ENCODE assay signal across 9 cellular contexts in genomic region chr20:63214514-63214913, GRCh38. TPM values are rescaled to one million over a fixed set of nuclear protein-coding genes. Genes with fewer than 3 reads are reported as not detected.
DNase-seq lines count a peak whose midpoint lies in the region; ATAC-seq and TF ChIP-seq lines count a peak whose summit lies in the region.
"Had no signal": no experiment of that assay in that cellular context is flagged by ENCODE, and none has a peak within 500 bp of the region (broad histone marks: within the 10 kb centered on the region; RNA-seq: fewer than 3 reads in every experiment).

No MANE protein-coding gene starts in this region.

- H3K36me3 Mint-ChIP-seq in activated CD4-positive, alpha-beta T cell treated with anti-CD3 and anti-CD28 coated beads, Interleukin-2, amount 10 ng/mL, durations not matched to agents 7 days and 5 days (ENCODE audit: low read depth), result peaks cover 32% of the 10 kb centered on the region

- no peaks in the 10 kb centered on the region for H3K9me3 Mint-ChIP-seq in activated CD4-positive, alpha-beta T cell treated with anti-CD3 and anti-CD28 coated beads, Interleukin-2, amount 10 ng/mL, durations not matched to agents 7 days and 5 days
- H3K9me3 Mint-ChIP-seq in stimulated activated naive CD8-positive, alpha-beta T cell treated with anti-CD3 and anti-CD28 coated beads, Interleukin-15, amount 100 ng/mL, for 72 hours, result no peaks in the 10 kb centered on the region

- peak overlapping the region; percentile 95 for H3K4me3 Mint-ChIP-seq in activated CD4-positive, alpha-beta T cell treated with anti-CD3 and anti-CD28 coated beads, Interleukin-2, amount 10 ng/mL, durations not matched to agents 7 days and 5 days
- peak overlapping the region; percentile 89 to 97 for H3K4me3 Mint-ChIP-seq in stimulated activated naive CD8-positive, alpha-beta T cell treated with anti-CD3 and anti-CD28 coated beads, Interleukin-15, amount 100 ng/mL, for 72 hours

- TF ChIP-seq POLR2A in GM18505 (IDR thresholded peaks at IDR 0.05; ENCODE audit: borderline replicate concordance, extremely low read depth, insufficient read depth, insufficient read length), result no peak

- peak overlapping the region; percentile 94; the same call in 1 of the 2 replicates for H3K27ac ChIP-seq in WERI-Rb-1

- DNase-seq in activated CD4-positive, alpha-beta T cell treated with anti-CD3 and anti-CD28 coated beads, Interleukin-2, amount 10 ng/mL, durations not matched to agents 7 days and 5 days, result no peak
- DNase-seq in activated CD4-positive, alpha-beta T cell treated with anti-CD3 and anti-CD28 coated beads for 1 hour, result no peak
- DNase-seq in WERI-Rb-1 (no peak), foreskin fibroblast (no peak)
- DNase-seq in stimulated activated naive CD8-positive, alpha-beta T cell treated with anti-CD3 and anti-CD28 coated beads, Interleukin-15, amount 100 ng/mL, for 72 hours, result no peak

- peaks cover 54% of the 10 kb centered on the region for H3K4me1 Mint-ChIP-seq in activated CD4-positive, alpha-beta T cell treated with anti-CD3 and anti-CD28 coated beads, Interleukin-2, amount 10 ng/mL, durations not matched to agents 7 days and 5 days
- H3K4me1 Mint-ChIP-seq in stimulated activated naive CD8-positive, alpha-beta T cell treated with anti-CD3 and anti-CD28 coated beads, Interleukin-15, amount 100 ng/mL, for 72 hours, result peaks cover 71% of the 10 kb centered on the region

- H3K27me3 ChIP-seq in WERI-Rb-1 (ENCODE audit: insufficient read depth, low read depth, severe bottlenecking), result no peaks in the 10 kb centered on the region

- no peaks in the 10 kb centered on the region for H3K27me3 Mint-ChIP-seq in activated CD4-positive, alpha-beta T cell treated with anti-CD3 and anti-CD28 coated beads, Interleukin-2, amount 10 ng/mL, durations not matched to agents 7 days and 5 days
- H3K27me3 Mint-ChIP-seq in stimulated activated naive CD8-positive, alpha-beta T cell treated with anti-CD3 and anti-CD28 coated beads, Interleukin-15, amount 100 ng/mL, for 72 hours, result no peaks in the 10 kb centered on the region

- CTCF ChIA-PET in activated CD4-positive, alpha-beta T cell treated with anti-CD3 and anti-CD28 coated beads, Interleukin-2, amount 10 ng/mL, durations not matched to agents 7 days and 5 days (lab: Charles Lee), result interaction anchor here (0.8 to 6.1 kb wide), 4 partner anchors 9 to 236 kb away, joined by 3 to 22 read pairs (median 4); no protein-coding TSS in a partner anchor

- no peaks in the 10 kb centered on the region for H3K9me3 ChIP-seq in WERI-Rb-1 (ENCODE audit: severe bottlenecking)

- peaks cover 56% of the 10 kb centered on the region for H3K36me3 ChIP-seq in WERI-Rb-1

- peak overlapping the region; percentile 47 for H3K27ac Mint-ChIP-seq in activated CD4-positive, alpha-beta T cell treated with anti-CD3 and anti-CD28 coated beads, Interleukin-2, amount 10 ng/mL, durations not matched to agents 7 days and 5 days
- peak overlapping the region in 1 of 2 donors; percentile 77 for H3K27ac Mint-ChIP-seq in stimulated activated naive CD8-positive, alpha-beta T cell treated with anti-CD3 and anti-CD28 coated beads, Interleukin-15, amount 100 ng/mL, for 72 hours

- POLR2A ChIA-PET in activated CD4-positive, alpha-beta T cell treated with anti-CD3 and anti-CD28 coated beads, Interleukin-2, amount 10 ng/mL, durations not matched to agents 7 days and 5 days (lab: Charles Lee), result no interaction called here

- no peak for ATAC-seq in stimulated activated naive CD8-positive, alpha-beta T cell treated with anti-CD3 and anti-CD28 coated beads, Interleukin-15, amount 100 ng/mL, for 72 hours
- ATAC-seq in HG03196 (IDR thresholded peaks at IDR 0.05; ENCODE audit: unreplicated experiment) (no peak), GM18505 (IDR thresholded peaks at IDR 0.05; ENCODE audit: unreplicated experiment) (no peak), HG03354 (IDR thresholded peaks at IDR 0.05; ENCODE audit: poor library complexity, severe bottlenecking, unreplicated experiment) (no peak)

- TF ChIP-seq CTCF in WERI-Rb-1 (IDR thresholded peaks at IDR 0.05; ENCODE audit: low read depth, low read length) (no peak), foreskin fibroblast (IDR thresholded peaks at IDR 0.05; ENCODE audit: low read depth, low read length) (no peak)

- H3K4me3 ChIP-seq in WERI-Rb-1 (ENCODE audit: low read depth, low read length), result no peak overlapping the region
- H3K4me3 ChIP-seq in foreskin fibroblast (ENCODE audit: low read depth in 1 of 2, low read length in 2 of 2), result peak overlapping the region; percentile 64 to 82

RNA-seq across cellular contexts. Expression of gene YTHDF1, which starts 1.4 kb away (rescaled TPM):
- total RNA-seq in activated CD4-positive, alpha-beta T cell treated with anti-CD3 and anti-CD28 coated beads, Interleukin-2, amount 10 ng/mL, durations not matched to agents 7 days and 5 days, result 10 to 100 TPM; 39.3 to 41.3 TPM

RNA-seq across cellular contexts. Expression of gene BIRC7, which starts 21.2 kb away (rescaled TPM):
- not detected for total RNA-seq in activated CD4-positive, alpha-beta T cell treated with anti-CD3 and anti-CD28 coated beads, Interleukin-2, amount 10 ng/mL, durations not matched to agents 7 days and 5 days

RNA-seq across cellular contexts. Expression of gene NKAIN4, which starts 39.7 kb away (rescaled TPM):
- not detected for total RNA-seq in activated CD4-positive, alpha-beta T cell treated with anti-CD3 and anti-CD28 coated beads, Interleukin-2, amount 10 ng/mL, durations not matched to agents 7 days and 5 days
- total RNA-seq: cardiac muscle cell had no signal

RNA-seq across cellular contexts. Expression of gene ARFGAP1, which starts 58.1 kb away (rescaled TPM):
- 10 to 100 TPM; 88.0 to 94.4 TPM for total RNA-seq in activated CD4-positive, alpha-beta T cell treated with anti-CD3 and anti-CD28 coated beads, Interleukin-2, amount 10 ng/mL, durations not matched to agents 7 days and 5 days
